Comparison of ENCODE assay signal across 12 cellular contexts in the genomic region with DNA sequence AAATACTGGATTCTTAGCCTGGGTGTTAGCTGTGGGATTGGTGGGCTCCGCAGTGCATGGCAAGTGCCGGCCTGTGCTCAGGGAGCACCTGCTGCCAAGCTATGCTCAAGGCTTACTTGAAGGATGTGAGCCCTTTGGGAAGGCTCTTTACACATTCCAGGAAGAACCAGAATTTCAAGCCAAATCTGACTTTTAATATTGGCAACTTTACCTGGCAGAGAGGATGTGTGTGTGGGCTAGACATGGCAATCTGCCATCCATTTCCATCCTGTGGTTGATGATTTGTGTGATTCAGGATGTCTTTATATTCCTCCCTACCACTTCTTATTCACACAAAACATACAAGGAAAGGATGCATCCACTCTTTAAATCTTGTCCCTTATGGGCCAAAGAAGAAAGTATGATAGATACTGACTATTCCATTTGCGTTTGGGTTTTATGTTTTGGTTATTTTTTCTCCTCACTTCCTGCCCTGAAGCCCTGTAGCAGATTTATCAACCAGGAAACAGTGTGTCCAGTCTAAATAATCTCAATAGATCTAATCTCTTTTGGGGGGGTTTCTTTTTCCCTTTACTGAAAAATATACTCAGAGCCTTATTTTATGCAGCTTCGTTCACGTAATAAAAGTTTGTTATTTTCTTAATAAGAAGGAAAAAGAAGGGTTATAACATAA.
DNase-seq lines count a peak whose midpoint lies in the region; ATAC-seq, FAIRE-seq and TF ChIP-seq lines count a peak whose summit lies in the region.
"Had no signal": no experiment of that assay in that cellular context is flagged by ENCODE, and none has a peak within 500 bp of the region (broad histone marks: within the 10 kb centered on the region; RNA-seq: fewer than 3 reads in every experiment).

No MANE protein-coding gene starts in this region.

- intact Hi-C loops in endothelial cell of umbilical vein (cut with micrococcal nuclease): loop anchor here (1.0 to 5.0 kb wide), 7 partner anchors 53 to 622 kb away; partner anchors contain the start of gene GRB10

- no peaks in the 10 kb centered on the region for H3K9me1 ChIP-seq in endothelial cell of umbilical vein (replicated peaks; ENCODE audit: control insufficient read depth, extremely low read depth, insufficient read depth, low read length)

- H3K9ac ChIP-seq in endothelial cell of umbilical vein (replicated peaks; ENCODE audit: extremely low read depth, insufficient read depth, low read length): peak overlapping the region; percentile 47
- H3K9ac ChIP-seq: KMS-11 had no signal

- no peaks in the 10 kb centered on the region for H3K27me3 ChIP-seq in endothelial cell of umbilical vein (ENCODE audit: control insufficient read depth in 2 of 2, insufficient read depth in 2 of 2, low read length in 2 of 2)

- POLR2A ChIA-PET in endothelial cell of umbilical vein (lab: Charles Lee): no interaction called here

- H3K27ac ChIP-seq in endothelial cell of umbilical vein (ENCODE audit: insufficient read depth, low read depth, low read length): peak overlapping the region; percentile 54
- H3K27ac ChIP-seq: KMS-11 had no signal

- CTCF ChIA-PET in endothelial cell of umbilical vein (lab: Charles Lee): interaction anchor here (0.7 to 5.4 kb wide), 5 partner anchors 58 to 339 kb away, joined by 3 to 54 read pairs (median 4); no protein-coding TSS in a partner anchor

- H3K4me1 ChIP-seq in endothelial cell of umbilical vein (ENCODE audit: control insufficient read depth, extremely low read depth, insufficient read depth, low read length): peaks cover 26% of the 10 kb centered on the region

- ATAC-seq in HG03520 (IDR thresholded peaks at IDR 0.05; ENCODE audit: unreplicated experiment) (no peak), HG02981 (IDR thresholded peaks at IDR 0.05; ENCODE audit: unreplicated experiment) (no peak)

- H3K4me3 ChIP-seq in endothelial cell of umbilical vein (replicated peaks in 1 of 3; ENCODE audit: insufficient read depth in 1 of 3, low read depth in 1 of 3, low read length in 3 of 3): no peak overlapping the region

- no peaks in the 10 kb centered on the region for H4K20me1 ChIP-seq in endothelial cell of umbilical vein (replicated peaks; ENCODE audit: control insufficient read depth, extremely low read depth, insufficient read depth, low read length)

- no TSS peak for BruUV-seq in endothelial cell of umbilical vein (replicated peaks; lab: Mats Ljungman, UMichigan)

- no peaks in the 10 kb centered on the region for H3K36me3 ChIP-seq in endothelial cell of umbilical vein (ENCODE audit: control insufficient read depth in 2 of 2, extremely low read depth in 1 of 2, insufficient read depth in 2 of 2, low read length in 2 of 2)

- no peak for TF ChIP-seq POLR2A in endothelial cell of umbilical vein (IDR thresholded peaks at IDR 0.05; ENCODE audit: low read depth, low read length)

- no peaks in the 10 kb centered on the region for H3K79me2 ChIP-seq in endothelial cell of umbilical vein (ENCODE audit: control insufficient read depth, insufficient read depth, low read length)

- dilution Hi-C loops in endothelial cell of umbilical vein (cut with MboI; ENCODE audit: extremely low pct_ligation_motif_present, low sequenced_read_pairs): no loop called here

- peak overlapping the region; percentile 63 for H3K4me2 ChIP-seq in endothelial cell of umbilical vein (ENCODE audit: insufficient read depth, low read length)
- H3K4me2 ChIP-seq: KMS-11 had no signal

- H3K9me3 ChIP-seq in endothelial cell of umbilical vein (replicated peaks; ENCODE audit: control insufficient read depth, insufficient read depth, low read length): no peaks in the 10 kb centered on the region

- in situ Hi-C loops in KBM-7 (cut with MboI; ENCODE audit: low pct_unique_long_range_greater_than_20kb, low sequenced_read_pairs): no loop called here

- peak; percentile 44 for DNase-seq in DMS153 (lab: John Stamatoyannopoulos, UW)
- DNase-seq in NCI-H69 (lab: John Stamatoyannopoulos, UW): peak; percentile 21
- peak; percentile 92 for DNase-seq in endothelial cell of umbilical vein (ENCODE audit: low read depth, low spot score)
- DNase-seq in lung microvascular endothelial cell (ENCODE audit: low read depth in 2 of 2): peak; percentile 44 to 79
- DNase-seq in amniotic stem cell (lab: John Stamatoyannopoulos, UW): no peak
- DNase-seq in KBM-7: no peak
- DNase-seq: effector CD8-positive, alpha-beta T cell; hippocampal formation had no signal

- H2AFZ ChIP-seq in endothelial cell of umbilical vein (ENCODE audit: low read depth, low read length): no peak overlapping the region

- TF ChIP-seq CTCF in endothelial cell of umbilical vein (IDR thresholded peaks at IDR 0.05; ENCODE audit: extremely low read depth in 1 of 2, insufficient read depth in 1 of 2, low read depth in 1 of 2, low read length in 2 of 2): no peak

- FAIRE-seq in endothelial cell of umbilical vein (lab: Jason Lieb, UNC): peak; percentile 78
- FAIRE-seq: D721Med had no signal

TF ChIP-seq in endothelial cell of umbilical vein, 7 proteins besides CTCF, POLR2A, EP300 and RAD21:
- no peak for TF ChIP-seq MYC (IDR thresholded peaks at IDR 0.05; ENCODE audit: low read depth, low read length)
- TF ChIP-seq GATA2 (IDR thresholded peaks at IDR 0.05; ENCODE audit: insufficient read depth, insufficient read length, low read depth, low read length): peak; percentile 53
- no peak for TF ChIP-seq EZH2 (IDR thresholded peaks at IDR 0.05; ENCODE audit: borderline replicate concordance, low read depth, low read length, severe bottlenecking)
TF ChIP-seq in endothelial cell of umbilical vein: peak in this region for 1.

Comparison
In these comparisons a context has a peak if more than half of its experiments do, and no peak if none do; other contexts are left out.
1. DNase-seq: peak in DMS153 (single experiment), NCI-H69 (single experiment), endothelial cell of umbilical vein (single experiment) and lung microvascular endothelial cell (2 of 2); none in amniotic stem cell (single experiment) and KBM-7 (single experiment).